Comparison of ENCODE assay signal across 2 cellular contexts in the genomic region with DNA sequence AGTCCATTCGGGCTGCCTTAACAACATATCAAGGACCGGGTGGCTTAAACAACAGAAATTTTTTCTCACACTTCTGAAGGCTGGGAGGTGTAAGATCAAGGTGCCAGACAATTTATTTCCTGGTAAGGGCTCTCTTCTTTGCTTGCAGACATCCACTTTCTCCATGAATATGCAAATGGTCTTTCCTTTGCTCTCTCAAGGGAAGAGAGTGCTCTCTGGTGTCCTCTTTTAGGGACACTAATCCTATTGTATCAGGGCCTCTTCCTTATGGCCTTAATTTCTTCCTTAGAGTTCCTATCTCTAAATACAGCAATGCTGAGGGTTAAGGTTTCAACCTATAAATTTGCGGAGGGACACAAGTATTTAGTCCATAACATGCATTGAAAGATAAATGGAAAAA.
TF ChIP-seq lines count a peak whose summit lies in the region.

No MANE protein-coding gene starts in this region.

TF ChIP-seq in GM23338, 12 proteins besides CTCF, POLR2A, EP300 and RAD21 (continued from another document):
- TF ChIP-seq POLR2AphosphoS5 (IDR thresholded peaks at IDR 0.05; ENCODE audit: low read depth) (no peak), EZH2 (IDR thresholded peaks at IDR 0.05; ENCODE audit: low read depth, unreplicated experiment) (no peak), STAT1 (IDR thresholded peaks at IDR 0.05; ENCODE audit: unreplicated experiment) (no peak), CREB1 (CRISPR knock-in tag; IDR thresholded peaks at IDR 0.05; ENCODE audit: low read depth) (no peak), NANOG (IDR thresholded peaks at IDR 0.05; ENCODE audit: borderline replicate concordance) (no peak), REST (IDR thresholded peaks at IDR 0.05; ENCODE audit: unreplicated experiment) (no peak), ZNF114 (CRISPR knock-in tag; IDR thresholded peaks at IDR 0.05) (no peak), ZNF331 (CRISPR knock-in tag; IDR thresholded peaks at IDR 0.05; ENCODE audit: low read depth) (no peak)
- TF ChIP-seq, protein P1, sequence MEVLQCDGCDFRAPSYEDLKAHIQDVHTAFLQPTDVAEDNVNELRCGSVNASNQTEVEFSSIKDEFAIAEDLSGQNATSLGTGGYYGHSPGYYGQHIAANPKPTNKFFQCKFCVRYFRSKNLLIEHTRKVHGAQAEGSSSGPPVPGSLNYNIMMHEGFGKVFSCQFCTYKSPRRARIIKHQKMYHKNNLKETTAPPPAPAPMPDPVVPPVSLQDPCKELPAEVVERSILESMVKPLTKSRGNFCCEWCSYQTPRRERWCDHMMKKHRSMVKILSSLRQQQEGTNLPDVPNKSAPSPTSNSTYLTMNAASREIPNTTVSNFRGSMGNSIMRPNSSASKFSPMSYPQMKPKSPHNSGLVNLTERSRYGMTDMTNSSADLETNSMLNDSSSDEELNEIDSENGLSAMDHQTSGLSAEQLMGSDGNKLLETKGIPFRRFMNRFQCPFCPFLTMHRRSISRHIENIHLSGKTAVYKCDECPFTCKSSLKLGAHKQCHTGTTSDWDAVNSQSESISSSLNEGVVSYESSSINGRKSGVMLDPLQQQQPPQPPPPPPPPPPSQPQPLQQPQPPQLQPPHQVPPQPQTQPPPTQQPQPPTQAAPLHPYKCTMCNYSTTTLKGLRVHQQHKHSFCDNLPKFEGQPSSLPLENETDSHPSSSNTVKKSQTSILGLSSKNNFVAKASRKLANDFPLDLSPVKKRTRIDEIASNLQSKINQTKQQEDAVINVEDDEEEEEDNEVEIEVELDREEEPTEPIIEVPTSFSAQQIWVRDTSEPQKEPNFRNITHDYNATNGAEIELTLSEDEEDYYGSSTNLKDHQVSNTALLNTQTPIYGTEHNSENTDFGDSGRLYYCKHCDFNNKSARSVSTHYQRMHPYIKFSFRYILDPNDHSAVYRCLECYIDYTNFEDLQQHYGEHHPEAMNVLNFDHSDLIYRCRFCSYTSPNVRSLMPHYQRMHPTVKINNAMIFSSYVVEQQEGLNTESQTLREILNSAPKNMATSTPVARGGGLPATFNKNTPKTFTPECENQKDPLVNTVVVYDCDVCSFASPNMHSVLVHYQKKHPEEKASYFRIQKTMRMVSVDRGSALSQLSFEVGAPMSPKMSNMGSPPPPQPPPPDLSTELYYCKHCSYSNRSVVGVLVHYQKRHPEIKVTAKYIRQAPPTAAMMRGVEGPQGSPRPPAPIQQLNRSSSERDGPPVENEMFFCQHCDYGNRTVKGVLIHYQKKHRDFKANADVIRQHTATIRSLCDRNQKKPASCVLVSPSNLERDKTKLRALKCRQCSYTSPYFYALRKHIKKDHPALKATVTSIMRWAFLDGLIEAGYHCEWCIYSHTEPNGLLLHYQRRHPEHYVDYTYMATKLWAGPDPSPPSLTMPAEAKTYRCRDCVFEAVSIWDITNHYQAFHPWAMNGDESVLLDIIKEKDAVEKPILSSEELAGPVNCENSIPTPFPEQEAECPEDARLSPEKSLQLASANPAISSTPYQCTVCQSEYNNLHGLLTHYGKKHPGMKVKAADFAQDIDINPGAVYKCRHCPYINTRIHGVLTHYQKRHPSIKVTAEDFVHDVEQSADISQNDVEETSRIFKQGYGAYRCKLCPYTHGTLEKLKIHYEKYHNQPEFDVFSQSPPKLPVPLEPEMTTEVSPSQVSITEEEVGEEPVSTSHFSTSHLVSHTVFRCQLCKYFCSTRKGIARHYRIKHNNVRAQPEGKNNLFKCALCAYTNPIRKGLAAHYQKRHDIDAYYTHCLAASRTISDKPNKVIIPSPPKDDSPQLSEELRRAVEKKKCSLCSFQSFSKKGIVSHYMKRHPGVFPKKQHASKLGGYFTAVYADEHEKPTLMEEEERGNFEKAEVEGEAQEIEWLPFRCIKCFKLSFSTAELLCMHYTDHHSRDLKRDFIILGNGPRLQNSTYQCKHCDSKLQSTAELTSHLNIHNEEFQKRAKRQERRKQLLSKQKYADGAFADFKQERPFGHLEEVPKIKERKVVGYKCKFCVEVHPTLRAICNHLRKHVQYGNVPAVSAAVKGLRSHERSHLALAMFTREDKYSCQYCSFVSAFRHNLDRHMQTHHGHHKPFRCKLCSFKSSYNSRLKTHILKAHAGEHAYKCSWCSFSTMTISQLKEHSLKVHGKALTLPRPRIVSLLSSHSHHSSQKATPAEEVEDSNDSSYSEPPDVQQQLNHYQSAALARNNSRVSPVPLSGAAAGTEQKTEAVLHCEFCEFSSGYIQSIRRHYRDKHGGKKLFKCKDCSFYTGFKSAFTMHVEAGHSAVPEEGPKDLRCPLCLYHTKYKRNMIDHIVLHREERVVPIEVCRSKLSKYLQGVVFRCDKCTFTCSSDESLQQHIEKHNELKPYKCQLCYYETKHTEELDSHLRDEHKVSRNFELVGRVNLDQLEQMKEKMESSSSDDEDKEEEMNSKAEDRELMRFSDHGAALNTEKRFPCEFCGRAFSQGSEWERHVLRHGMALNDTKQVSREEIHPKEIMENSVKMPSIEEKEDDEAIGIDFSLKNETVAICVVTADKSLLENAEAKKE (CRISPR knock-in tag; IDR thresholded peaks at IDR 0.05) = no peak
- TF ChIP-seq, protein P2, sequence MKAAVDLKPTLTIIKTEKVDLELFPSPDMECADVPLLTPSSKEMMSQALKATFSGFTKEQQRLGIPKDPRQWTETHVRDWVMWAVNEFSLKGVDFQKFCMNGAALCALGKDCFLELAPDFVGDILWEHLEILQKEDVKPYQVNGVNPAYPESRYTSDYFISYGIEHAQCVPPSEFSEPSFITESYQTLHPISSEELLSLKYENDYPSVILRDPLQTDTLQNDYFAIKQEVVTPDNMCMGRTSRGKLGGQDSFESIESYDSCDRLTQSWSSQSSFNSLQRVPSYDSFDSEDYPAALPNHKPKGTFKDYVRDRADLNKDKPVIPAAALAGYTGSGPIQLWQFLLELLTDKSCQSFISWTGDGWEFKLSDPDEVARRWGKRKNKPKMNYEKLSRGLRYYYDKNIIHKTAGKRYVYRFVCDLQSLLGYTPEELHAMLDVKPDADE (IDR thresholded peaks at IDR 0.05) = no peak

TF ChIP-seq in H1, 55 proteins besides CTCF, POLR2A, EP300 and RAD21:
- no peak for TF ChIP-seq E2F6 (IDR thresholded peaks at IDR 0.05)
- peak; percentile 93 for TF ChIP-seq POU5F1 (IDR thresholded peaks at IDR 0.05; ENCODE audit: low read depth, low read length)
